Comparison of ENCODE assay signal across 16 cellular contexts in the genomic region with DNA sequence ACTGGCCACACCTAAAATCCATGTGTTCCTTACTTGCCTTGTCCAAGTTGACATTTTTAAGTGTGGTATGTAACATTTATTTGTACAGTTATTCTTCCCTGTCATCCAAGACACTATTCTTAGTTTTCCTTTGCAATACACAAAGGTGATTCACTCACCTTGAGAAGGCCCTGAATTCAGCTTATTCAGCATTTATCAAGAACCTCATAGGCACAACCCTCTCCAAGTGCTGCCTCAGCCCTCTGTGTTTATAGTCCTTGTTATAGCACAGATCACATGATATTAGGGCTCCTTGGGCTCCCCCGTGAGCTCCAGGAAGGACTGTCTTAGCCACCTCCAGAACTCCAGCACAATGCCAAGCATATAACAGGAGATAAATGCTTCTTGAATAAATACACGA.
"Had no signal": no experiment of that assay in that cellular context is flagged by ENCODE, and none has a peak within 500 bp of the region (broad histone marks: within the 10 kb centered on the region; RNA-seq: fewer than 3 reads in every experiment).

No MANE protein-coding gene starts in this region.

- H3K27ac ChIP-seq: right atrium auricular region, transverse colon had no signal

- H3K27me3 Mint-ChIP-seq: activated B cell treated with CpG ODN at 0.5 μM for 24 hours; activated CD4-positive, alpha-beta T cell treated with anti-CD3 and anti-CD28 coated beads, Interleukin-2, amount 10 ng/mL, durations not matched to agents 7 days and 5 days; activated naive CD4-positive, alpha-beta T cell treated with anti-CD3 and anti-CD28 coated beads, Interleukin-2, amount 10 ng/mL, durations not matched to agents 7 days and 5 days; central memory CD8-positive, alpha-beta T cell; T-helper 17 cell had no signal

- H3K4me3 ChIP-seq: body of pancreas, left ventricle myocardium inferior, right atrium auricular region, transverse colon had no signal

- H3K27ac Mint-ChIP-seq: activated B cell treated with CpG ODN at 0.5 μM for 24 hours; activated T-helper 2 cell treated with anti-CD3 and anti-CD28 coated beads, Interferon-gamma antibody, Interleukin-2, Interleukin-4, amounts not matched to agents 10 μg/mL and 5 μg/mL and 100 μg/mL, durations not matched to agents 14 hours and 24 hours and 36 hours; stimulated activated effector memory CD8-positive, alpha-beta T cell treated with anti-CD3 and anti-CD28 coated beads, Interleukin-12 subunit alpha, Interleukin-12 subunit beta, amount 100 ng/mL, for 72 hours; T-helper 17 cell had no signal

- H3K36me3 Mint-ChIP-seq: stimulated activated effector memory CD8-positive, alpha-beta T cell treated with anti-CD3 and anti-CD28 coated beads, Interleukin-12 subunit alpha, Interleukin-12 subunit beta, amount 100 ng/mL, for 72 hours had no signal

- H3K4me3 Mint-ChIP-seq: activated B cell treated with CpG ODN at 0.5 μM for 24 hours; activated CD4-positive, alpha-beta T cell treated with anti-CD3 and anti-CD28 coated beads, Interleukin-2, amount 10 ng/mL, durations not matched to agents 7 days and 5 days; activated naive CD4-positive, alpha-beta T cell treated with anti-CD3 and anti-CD28 coated beads, Interleukin-2, amount 10 ng/mL, durations not matched to agents 7 days and 5 days; central memory CD8-positive, alpha-beta T cell; stimulated activated effector memory CD8-positive, alpha-beta T cell treated with anti-CD3 and anti-CD28 coated beads, Interleukin-12 subunit alpha, Interleukin-12 subunit beta, amount 100 ng/mL, for 72 hours; T-helper 17 cell had no signal

- DNase-seq: activated B cell treated with CpG ODN at 0.5 μM for 24 hours; activated CD4-positive, alpha-beta T cell treated with anti-CD3 and anti-CD28 coated beads, Interleukin-2, amount 10 ng/mL, durations not matched to agents 7 days and 5 days; activated naive CD4-positive, alpha-beta T cell treated with anti-CD3 and anti-CD28 coated beads, Interleukin-2, amount 10 ng/mL, durations not matched to agents 7 days and 5 days; dermis blood vessel endothelial cell; erythroblast; glutamatergic neuron; left ventricle myocardium inferior; mesendoderm; posterior cingulate gyrus; T-helper 17 cell; transverse colon had no signal

- H3K9me3 ChIP-seq: body of pancreas, left ventricle myocardium inferior, right atrium auricular region, transverse colon had no signal

- ATAC-seq: body of pancreas; stimulated activated effector memory CD8-positive, alpha-beta T cell treated with anti-CD3 and anti-CD28 coated beads, Interleukin-12 subunit alpha, Interleukin-12 subunit beta, amount 100 ng/mL, for 72 hours; T-helper 17 cell had no signal

- H3K9me3 Mint-ChIP-seq: activated B cell treated with CpG ODN at 0.5 μM for 24 hours; activated CD4-positive, alpha-beta T cell treated with anti-CD3 and anti-CD28 coated beads, Interleukin-2, amount 10 ng/mL, durations not matched to agents 7 days and 5 days; activated naive CD4-positive, alpha-beta T cell treated with anti-CD3 and anti-CD28 coated beads, Interleukin-2, amount 10 ng/mL, durations not matched to agents 7 days and 5 days; activated T-helper 2 cell treated with anti-CD3 and anti-CD28 coated beads, Interferon-gamma antibody, Interleukin-2, Interleukin-4, amounts not matched to agents 10 μg/mL and 5 μg/mL and 100 μg/mL, durations not matched to agents 14 hours and 24 hours and 36 hours; central memory CD8-positive, alpha-beta T cell; stimulated activated effector memory CD8-positive, alpha-beta T cell treated with anti-CD3 and anti-CD28 coated beads, Interleukin-12 subunit alpha, Interleukin-12 subunit beta, amount 100 ng/mL, for 72 hours had no signal

- H3K36me3 ChIP-seq: left ventricle myocardium inferior, right atrium auricular region, transverse colon had no signal

- H3K27me3 ChIP-seq: body of pancreas, right atrium auricular region, transverse colon had no signal
